12 cellular contexts compared by ENCODE assay signal in the genomic region with DNA sequence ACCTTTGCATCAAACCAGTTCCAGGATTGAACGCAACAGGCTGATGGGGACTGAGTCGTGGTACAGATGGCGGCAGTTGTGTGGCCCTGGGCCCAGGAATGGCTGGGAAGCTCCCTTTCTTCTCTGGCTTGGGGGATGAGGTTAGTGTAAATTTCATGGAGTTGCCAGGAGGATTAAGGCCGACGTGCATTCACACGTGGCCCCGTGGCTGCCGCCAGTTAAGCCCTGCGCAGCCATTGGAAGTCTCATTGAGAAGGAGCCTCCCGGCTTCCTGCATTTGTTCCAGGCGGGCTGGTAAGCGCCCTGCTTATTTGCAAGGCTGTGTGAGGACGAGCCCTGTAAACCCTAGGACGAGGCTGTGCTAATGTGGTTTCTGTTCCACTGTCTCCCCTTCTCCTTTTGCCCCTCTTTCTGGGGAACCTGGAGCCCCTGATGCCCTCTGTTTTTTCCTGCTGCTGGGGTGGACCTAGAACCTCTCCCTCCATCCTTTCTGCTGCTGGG. TPM values are rescaled to one million over a fixed set of nuclear protein-coding genes. Genes with fewer than 3 reads are reported as not detected.
DNase-seq lines count a peak whose midpoint lies in the region; ATAC-seq and TF ChIP-seq lines count a peak whose summit lies in the region.
"Had no signal": no experiment of that assay in that cellular context is flagged by ENCODE, and none has a peak within 500 bp of the region (broad histone marks: within the 10 kb centered on the region; RNA-seq: fewer than 3 reads in every experiment).

No MANE protein-coding gene starts in this region.

- H3K9me3 ChIP-seq in neural cell (ENCODE audit: low read length) = no peaks in the 10 kb centered on the region
- H3K9me3 ChIP-seq: lower lobe of right lung, transverse colon had no signal

- H3K9ac ChIP-seq in neural cell (ENCODE audit: low read length) = no peak overlapping the region

- no peak overlapping the region for H3K27ac ChIP-seq in neural cell (ENCODE audit: low read length)

- TF ChIP-seq EP300 in neural cell (conservative IDR thresholded peaks at IDR 0.05; ENCODE audit: poor library complexity, severe bottlenecking) = no peak

- no peaks in the 10 kb centered on the region for H3K36me3 ChIP-seq in neural cell (ENCODE audit: insufficient read depth, low read length)
- H3K36me3 ChIP-seq: lower lobe of right lung, transverse colon had no signal

- peaks cover 54% of the 10 kb centered on the region for H4K20me1 ChIP-seq in neural cell (ENCODE audit: insufficient read depth)

- H3K9me2 ChIP-seq in neural cell (ENCODE audit: insufficient read depth, low read length) = no peaks in the 10 kb centered on the region

- H3K9me3 Mint-ChIP-seq in chondrocyte (ENCODE audit: low read depth) = no peaks in the 10 kb centered on the region

- peaks cover 87% of the 10 kb centered on the region for H3K79me2 ChIP-seq in neural cell (replicated peaks; ENCODE audit: insufficient read depth, low read length)

- DNase-seq in COLO668 (lab: John Stamatoyannopoulos, UW; ENCODE audit: unreplicated experiment) (peak; percentile 25), MV-4-11 (lab: John Stamatoyannopoulos, UW) (peak; percentile 29), chondrocyte (ENCODE audit: low spot score) (no peak), epidermal melanocyte (ENCODE audit: insufficient read length, low spot score) (no peak), NCI-H524 treated with DMSO at 0.1 percent for 48 hours (lab: John Stamatoyannopoulos, UW) (no peak)
- no peak for DNase-seq in activated CD4-positive, alpha-beta T cell treated with anti-CD3 and anti-CD28 coated beads, Interleukin-2, amount 50 U/mL, for 48 hours
- DNase-seq: lower lobe of right lung; NK-92 treated with Interleukin-12 subunit alpha and Interleukin-12 subunit beta, amount 100 ng/mL, for 24 hours had no signal

- no peaks in the 10 kb centered on the region for H3K27me3 Mint-ChIP-seq in chondrocyte (ENCODE audit: low read depth)
- H3K27me3 Mint-ChIP-seq: activated naive CD8-positive, alpha-beta T cell had no signal

- no peaks in the 10 kb centered on the region for H3K27me3 ChIP-seq in neural cell (ENCODE audit: insufficient read depth, low read depth, low read length)

- H3K4me1 Mint-ChIP-seq in chondrocyte (ENCODE audit: low read depth) = peaks cover 47% of the 10 kb centered on the region

- H3K4me3 ChIP-seq in neural cell (ENCODE audit: low read length) = peak overlapping the region; percentile 55
- H3K4me3 ChIP-seq: lower lobe of right lung, transverse colon had no signal

- no peak for TF ChIP-seq POLR2A in GM18505 (IDR thresholded peaks at IDR 0.05; ENCODE audit: borderline replicate concordance, extremely low read depth, insufficient read depth, insufficient read length)

- peak overlapping the region; percentile 99 for H3K27ac Mint-ChIP-seq in chondrocyte (ENCODE audit: unreplicated experiment)
- H3K27ac Mint-ChIP-seq: activated naive CD8-positive, alpha-beta T cell had no signal

- no peaks in the 10 kb centered on the region for H3F3A ChIP-seq in neural cell (ENCODE audit: insufficient read depth, low read length, poor library complexity, severe bottlenecking)

- peak overlapping the region; percentile 41 for H3K4me3 Mint-ChIP-seq in chondrocyte (ENCODE audit: unreplicated experiment)
- H3K4me3 Mint-ChIP-seq: activated naive CD8-positive, alpha-beta T cell had no signal

- TF ChIP-seq RAD21 in neural cell (conservative IDR thresholded peaks at IDR 0.05) = no peak

- TF ChIP-seq CTCF in chondrocyte (IDR thresholded peaks at IDR 0.05) = no peak
- TF ChIP-seq CTCF in neural cell (IDR thresholded peaks at IDR 0.05; ENCODE audit: poor library complexity, severe bottlenecking) = no peak

- no peak for ATAC-seq in GM18505 (IDR thresholded peaks at IDR 0.05; ENCODE audit: unreplicated experiment)
- ATAC-seq: lower lobe of right lung had no signal

- H2AFZ ChIP-seq in neural cell (ENCODE audit: low read depth, low read length) = no peak overlapping the region

- no peak overlapping the region for H3K4me2 ChIP-seq in neural cell (ENCODE audit: low read length)

- H3K36me3 Mint-ChIP-seq in chondrocyte (ENCODE audit: low read depth) = peaks cover 20% of the 10 kb centered on the region
- H3K36me3 Mint-ChIP-seq: activated naive CD8-positive, alpha-beta T cell had no signal

TF ChIP-seq in neural cell, 6 proteins besides CTCF, POLR2A, EP300 and RAD21:
- TF ChIP-seq EZH2 (IDR thresholded peaks at IDR 0.05; ENCODE audit: borderline replicate concordance, insufficient read depth, low read length, poor library complexity, severe bottlenecking) (no peak), TAF1 (IDR thresholded peaks at IDR 0.05; ENCODE audit: low read depth) (no peak), POLR2AphosphoS5 (IDR thresholded peaks at IDR 0.05) (no peak), SMC3 (conservative IDR thresholded peaks at IDR 0.05; ENCODE audit: poor library complexity) (no peak), MXI1 (conservative IDR thresholded peaks at IDR 0.05; ENCODE audit: poor library complexity, severe bottlenecking) (no peak)
- TF ChIP-seq, protein P1, sequence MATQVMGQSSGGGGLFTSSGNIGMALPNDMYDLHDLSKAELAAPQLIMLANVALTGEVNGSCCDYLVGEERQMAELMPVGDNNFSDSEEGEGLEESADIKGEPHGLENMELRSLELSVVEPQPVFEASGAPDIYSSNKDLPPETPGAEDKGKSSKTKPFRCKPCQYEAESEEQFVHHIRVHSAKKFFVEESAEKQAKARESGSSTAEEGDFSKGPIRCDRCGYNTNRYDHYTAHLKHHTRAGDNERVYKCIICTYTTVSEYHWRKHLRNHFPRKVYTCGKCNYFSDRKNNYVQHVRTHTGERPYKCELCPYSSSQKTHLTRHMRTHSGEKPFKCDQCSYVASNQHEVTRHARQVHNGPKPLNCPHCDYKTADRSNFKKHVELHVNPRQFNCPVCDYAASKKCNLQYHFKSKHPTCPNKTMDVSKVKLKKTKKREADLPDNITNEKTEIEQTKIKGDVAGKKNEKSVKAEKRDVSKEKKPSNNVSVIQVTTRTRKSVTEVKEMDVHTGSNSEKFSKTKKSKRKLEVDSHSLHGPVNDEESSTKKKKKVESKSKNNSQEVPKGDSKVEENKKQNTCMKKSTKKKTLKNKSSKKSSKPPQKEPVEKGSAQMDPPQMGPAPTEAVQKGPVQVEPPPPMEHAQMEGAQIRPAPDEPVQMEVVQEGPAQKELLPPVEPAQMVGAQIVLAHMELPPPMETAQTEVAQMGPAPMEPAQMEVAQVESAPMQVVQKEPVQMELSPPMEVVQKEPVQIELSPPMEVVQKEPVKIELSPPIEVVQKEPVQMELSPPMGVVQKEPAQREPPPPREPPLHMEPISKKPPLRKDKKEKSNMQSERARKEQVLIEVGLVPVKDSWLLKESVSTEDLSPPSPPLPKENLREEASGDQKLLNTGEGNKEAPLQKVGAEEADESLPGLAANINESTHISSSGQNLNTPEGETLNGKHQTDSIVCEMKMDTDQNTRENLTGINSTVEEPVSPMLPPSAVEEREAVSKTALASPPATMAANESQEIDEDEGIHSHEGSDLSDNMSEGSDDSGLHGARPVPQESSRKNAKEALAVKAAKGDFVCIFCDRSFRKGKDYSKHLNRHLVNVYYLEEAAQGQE (IDR thresholded peaks at IDR 0.05; ENCODE audit: borderline replicate concordance) = no peak

RNA-seq across cellular contexts. Expression of a gene that starts 5.7 kb away (rescaled TPM):
- total RNA-seq in chondrocyte = 166 to 210 TPM (median 167 TPM) in 3 replicates
- 207 and 242 TPM in 2 replicates for polyA plus RNA-seq in neural cell
- 292 and 359 TPM in 2 replicates for polyA minus RNA-seq in neural cell

Comparison
In these comparisons a context has a peak if more than half of its experiments do, and no peak if none do; other contexts are left out.
1. DNase-seq: peak in COLO668 (single experiment) and MV-4-11 (single experiment); none in chondrocyte (single experiment), epidermal melanocyte (single experiment), NCI-H524 treated with DMSO at 0.1 percent for 48 hours (single experiment) and activated CD4-positive, alpha-beta T cell treated with anti-CD3 and anti-CD28 coated beads, Interleukin-2, amount 50 U/mL, for 48 hours (0 of 2).